In genomic region chr6:27831434-27832081, GRCh38 we compare ENCODE assay signal across 1 cellular context.
TF ChIP-seq lines count a peak whose summit lies in the region.
"Not testable (repeated sequence)": the region's sequence is repeated elsewhere in the genome, so short reads cannot be mapped to it uniquely, and the experiment has no call there.

No MANE protein-coding gene starts in this region.

TF ChIP-seq in K562, 482 proteins besides CTCF, POLR2A, EP300 and RAD21 (continued from another document):
- peak in 1 of 2 experiments; percentile 71 for TF ChIP-seq AFF1 (IDR thresholded peaks at IDR 0.05; ENCODE audit: low read depth in 1 of 2, partially characterized antibody in 2 of 2)
- TF ChIP-seq ELF1 (tag; IDR thresholded peaks at IDR 0.05): peak; percentile 65
- TF ChIP-seq LEF1 (IDR thresholded peaks at IDR 0.05): peak; percentile 70
- TF ChIP-seq ZKSCAN1 (IDR thresholded peaks at IDR 0.05; ENCODE audit: low read depth, low read length): peak; percentile 97
- peak; percentile 59 for TF ChIP-seq RBM22 (IDR thresholded peaks at IDR 0.05; ENCODE audit: low read depth, low read length, poor library complexity, severe bottlenecking)
- peak; percentile 28; the same call in 1 of the 2 replicates for TF ChIP-seq HDAC2 (IDR thresholded peaks at IDR 0.05)
- peak; percentile 84 for TF ChIP-seq POLR2G (IDR thresholded peaks at IDR 0.05; ENCODE audit: low read depth, low read length)
- peak; percentile 74 for TF ChIP-seq ZBTB40 (IDR thresholded peaks at IDR 0.05)
- TF ChIP-seq ZBTB40 (CRISPR knock-in tag; IDR thresholded peaks at IDR 0.05); MYC (IDR thresholded peaks at IDR 0.05; ENCODE audit: low read depth, low read length); CREB1 (CRISPR knock-in tag; IDR thresholded peaks at IDR 0.05): not testable (repeated sequence)
- TF ChIP-seq TRIM24 (IDR thresholded peaks at IDR 0.05): peak; percentile 20 to 74; a peak in 3 of 4 replicates
- 0 out of 2 replicates have a peak, but pooled peaks have one; percentile 35 for TF ChIP-seq NFIC (IDR thresholded peaks at IDR 0.05)
- 0 out of 2 replicates have a peak, but pooled peaks have one; percentile 28 for TF ChIP-seq MYC (CRISPR knock-in tag; IDR thresholded peaks at IDR 0.05; ENCODE audit: borderline replicate concordance, low read depth)
- 0 out of 2 replicates have a peak, but pooled peaks have one; percentile 16 for TF ChIP-seq ELF4 (CRISPR knock-in tag; IDR thresholded peaks at IDR 0.05)
- peak; percentile 84 for TF ChIP-seq RNF2 (IDR thresholded peaks at IDR 0.05)
- TF ChIP-seq TBL1XR1 (IDR thresholded peaks at IDR 0.05; ENCODE audit: low read length in 2 of 2): peak in 1 of 2 experiments; percentile 12; a peak in 1 of 4 replicates
- peak; percentile 36; the same call in 1 of the 2 replicates for TF ChIP-seq CREB1 (IDR thresholded peaks at IDR 0.05)
TF ChIP-seq in K562: peak in this region for 86; not testable (repeated sequence) for 396.
